ENCODE assay signal across 10 cellular contexts in genomic region chr14:73246387-73247150, GRCh38. TPM values are rescaled to one million over a fixed set of nuclear protein-coding genes. Genes with fewer than 3 reads are reported as not detected.
DNase-seq lines count a peak whose midpoint lies in the region; ATAC-seq, FAIRE-seq and TF ChIP-seq lines count a peak whose summit lies in the region.
"Had no signal": no experiment of that assay in that cellular context is flagged by ENCODE, and none has a peak within 500 bp of the region (broad histone marks: within the 10 kb centered on the region; RNA-seq: fewer than 3 reads in every experiment).

No MANE protein-coding gene starts in this region.

- H3K9me2 ChIP-seq in GM23248 (ENCODE audit: insufficient read depth) = no peaks in the 10 kb centered on the region

- TF ChIP-seq CTCF in A673 (conservative IDR thresholded peaks at IDR 0.05; ENCODE audit: low read depth, low read length) = no peak
- TF ChIP-seq CTCF in GM12878 (IDR thresholded peaks at IDR 0.05 in 2 of 3, conservative IDR thresholded peaks at IDR 0.05 in 1 of 3; ENCODE audit: control insufficient read depth in 2 of 3, extremely low read depth in 1 of 3, insufficient read depth in 1 of 3, low read depth in 3 of 3, low read length in 3 of 3) = no peak
- TF ChIP-seq CTCF in ovary (IDR thresholded peaks at IDR 0.05) = no peak

- in situ Hi-C loops in HAP-1 (cut with MboI; ENCODE audit: low sequenced_read_pairs) (no loop called here), GM12878 (cut with MboI) (no loop called here), GM23248 (cut with MboI) (no loop called here)

- CTCF ChIA-PET in A673 (lab: Charles Lee) = no interaction called here
- CTCF ChIA-PET in GM12878 (lab: Yijun Ruan, JAX) = interaction anchor here (0.7 to 1.2 kb wide), 2 partner anchors 209 to 225 kb away, joined by 3 to 4 read pairs; no protein-coding TSS in a partner anchor

- 0 out of 2 replicates have a peak, but pooled peaks cover 3% of the 10 kb centered on the region for H4K20me1 ChIP-seq in GM12878 (ENCODE audit: control insufficient read depth, insufficient read depth)
- no peaks in the 10 kb centered on the region for H4K20me1 ChIP-seq in GM23248 (ENCODE audit: insufficient read depth)

- SMC1A ChIA-PET in GM12878 (lab: Charles Lee; ENCODE audit: uncharacterized antibody, unreplicated experiment) = interaction anchor here (0.6 to 1.4 kb wide), 5 partner anchors 15 to 226 kb away, joined by 3 to 4 read pairs (median 3); no protein-coding TSS in a partner anchor

- no peak for FAIRE-seq in GM12878 (lab: Jason Lieb, UNC)
- FAIRE-seq: H54 had no signal

- H3K27me3 ChIP-seq in A673 (replicated peaks; ENCODE audit: insufficient read depth, low read depth, low read length, poor library complexity) (no peaks in the 10 kb centered on the region), HAP-1 (ENCODE audit: low read depth) (no peaks in the 10 kb centered on the region), GM12878 (replicated peaks in 1 of 2; ENCODE audit: control insufficient read depth in 2 of 2, insufficient read depth in 2 of 2, low read length in 1 of 2) (no peaks in the 10 kb centered on the region), mesendoderm (ENCODE audit: insufficient read depth, low read length, poor library complexity) (no peaks in the 10 kb centered on the region), ovary (no peaks in the 10 kb centered on the region), GM23248 (replicated peaks; ENCODE audit: insufficient read depth) (peaks cover 10% of the 10 kb centered on the region)

- no peak overlapping the region for H2BK5ac ChIP-seq in mesendoderm (ENCODE audit: low read length)

- H3K27ac ChIP-seq in A673 (ENCODE audit: low read depth, low read length, poor library complexity, severe bottlenecking) (no peak overlapping the region), GM12878 (ENCODE audit: control insufficient read depth, insufficient read depth) (peak overlapping the region; percentile 57), mesendoderm (ENCODE audit: low read depth, low read length) (no peak overlapping the region), ovary (no peak overlapping the region), GM23248 (no peak overlapping the region)

- TF ChIP-seq EP300 in GM12878 (IDR thresholded peaks at IDR 0.05; ENCODE audit: borderline replicate concordance in 1 of 2, control insufficient read depth in 1 of 2, low read depth in 2 of 2, low read length in 2 of 2) (no peak), ovary (IDR thresholded peaks at IDR 0.05) (no peak)

- RAD21 ChIA-PET in GM12878 (lab: Charles Lee; ENCODE audit: unreplicated experiment) = interaction anchor here (0.9 to 1.7 kb wide), 8 partner anchors 11 to 227 kb away, joined by 3 to 6 read pairs (median 4); no protein-coding TSS in a partner anchor

- H3K23ac ChIP-seq in mesendoderm (ENCODE audit: low read length) = no peak overlapping the region

- no peak for TF ChIP-seq RAD21 in GM12878 (IDR thresholded peaks at IDR 0.05; ENCODE audit: insufficient read depth, low read depth, low read length)

- H2AFZ ChIP-seq in GM12878 (ENCODE audit: control insufficient read depth, low read depth, low read length) = peak overlapping the region; percentile 62
- H2AFZ ChIP-seq in GM23248 = no peak overlapping the region

- no peak for DNase-seq in A673 (ENCODE audit: low spot score)
- DNase-seq in HAP-1 (ENCODE audit: low spot score in 2 of 2) = no peak
- no peak for DNase-seq in GM12878 (ENCODE audit: low read depth, low spot score)
- no peak for DNase-seq in mesendoderm
- no peak for DNase-seq in ovary
- no peak for DNase-seq in mucosa of gallbladder (ENCODE audit: low spot score)
- DNase-seq in GM23248 = no peak
- no peak for DNase-seq in amniotic stem cell (lab: John Stamatoyannopoulos, UW)
- DNase-seq: NCI-H1048 had no signal

- intact Hi-C loops in A673 (cut with micrococcal nuclease; ENCODE audit: unreplicated experiment) = no loop called here
- intact Hi-C loops in GM12878 (cut with micrococcal nuclease; ENCODE audit: unreplicated experiment) = loop anchor here (5.0 kb wide), 3 partner anchors 46 to 226 kb away; partner anchors contain the start of gene NUMB
- intact Hi-C loops in ovary (cut with DNase I) = no loop called here

- H4K8ac ChIP-seq in mesendoderm (ENCODE audit: low read depth, low read length) = no peak overlapping the region

- WGBS in GM12878 (ENCODE audit: insufficient coverage, insufficient replicate concordance, low lambda C conversion rate, missing lambda C conversion rate) = 4% methylated on average over 15 of the region's 18 CpGs
- WGBS in mesendoderm (ENCODE audit: extremely low coverage, insufficient coverage, low lambda C conversion rate) = 100% methylated on average over 2 of the region's 18 CpGs
- 82 to 84% (median 83%) methylated on average over 18 of the region's 18 CpGs for WGBS in ovary, 3 donors
- WGBS in GM23248 (ENCODE audit: low coverage in 1 of 2, low lambda C conversion rate in 2 of 2, missing lambda C conversion rate in 2 of 2), 2 experiments = 86 to 93% methylated on average over 18 of the region's 18 CpGs

- H3K4me1 ChIP-seq in A673 (ENCODE audit: insufficient read depth, low read length, poor library complexity, severe bottlenecking) = no peaks in the 10 kb centered on the region
- H3K4me1 ChIP-seq in HAP-1 = no peaks in the 10 kb centered on the region
- peaks cover 49% of the 10 kb centered on the region for H3K4me1 ChIP-seq in GM12878 (ENCODE audit: control insufficient read depth, insufficient read depth, low read length)
- H3K4me1 ChIP-seq in mesendoderm (ENCODE audit: control insufficient read depth, low read depth, low read length) = no peaks in the 10 kb centered on the region
- peaks cover 7% of the 10 kb centered on the region for H3K4me1 ChIP-seq in ovary (ENCODE audit: insufficient read depth)
- H3K4me1 ChIP-seq in GM23248 (ENCODE audit: insufficient read depth) = no peaks in the 10 kb centered on the region

- peak; percentile 9 for ATAC-seq in GM12878

- H3K4me2 ChIP-seq in GM12878 (ENCODE audit: control insufficient read depth, insufficient read depth) = peak overlapping the region; percentile 94
- H3K4me2 ChIP-seq in mesendoderm (ENCODE audit: low read length) = no peak overlapping the region
- no peak overlapping the region for H3K4me2 ChIP-seq in GM23248 (ENCODE audit: unreplicated experiment)

- POLR2A ChIA-PET in A673 (lab: Charles Lee; ENCODE audit: low non-redundant PET) (no interaction called here), GM12878 (lab: Charles Lee) (interaction anchor here (0.6 to 1.4 kb wide), 8 partner anchors 11 to 231 kb away, joined by 3 to 4 read pairs (median 3); no protein-coding TSS in a partner anchor)

- BruUV-seq in A673 (replicated peaks; lab: Mats Ljungman, UMichigan) (no TSS peak), GM12878 (replicated peaks; lab: Mats Ljungman, UMichigan) (TSS peak; percentile 87)

- no peaks in the 10 kb centered on the region for H3F3A ChIP-seq in GM23248 (ENCODE audit: insufficient read depth)

- H3K9me3 ChIP-seq in A673 (ENCODE audit: low read depth, low read length, poor library complexity, severe bottlenecking) = no peaks in the 10 kb centered on the region
- no peaks in the 10 kb centered on the region for H3K9me3 ChIP-seq in HAP-1
- H3K9me3 ChIP-seq in GM12878 (replicated peaks; ENCODE audit: control insufficient read depth, insufficient read depth, low read length) = no peaks in the 10 kb centered on the region
- no peaks in the 10 kb centered on the region for H3K9me3 ChIP-seq in ovary
- no peaks in the 10 kb centered on the region for H3K9me3 ChIP-seq in GM23248 (ENCODE audit: low read depth)

- H3K36me3 ChIP-seq in A673 (ENCODE audit: insufficient read depth, low read length, poor library complexity, severe bottlenecking) (no peaks in the 10 kb centered on the region), HAP-1 (replicated peaks) (no peaks in the 10 kb centered on the region; the same call in 1 of the 2 replicates), GM12878 (ENCODE audit: control insufficient read depth in 2 of 2, insufficient read depth in 2 of 2, low read length in 1 of 2) (no peaks in the 10 kb centered on the region; a peak in 1 of 4 replicates), mesendoderm (ENCODE audit: control insufficient read depth, insufficient read depth, low read length) (no peaks in the 10 kb centered on the region), ovary (no peaks in the 10 kb centered on the region), GM23248 (ENCODE audit: low read depth) (no peaks in the 10 kb centered on the region)

- no peaks in the 10 kb centered on the region for H3K79me1 ChIP-seq in mesendoderm (ENCODE audit: low read length)

- no peak overlapping the region for H3K4ac ChIP-seq in mesendoderm (ENCODE audit: low read depth, low read length)

- H3K9ac ChIP-seq in GM12878 (ENCODE audit: control insufficient read depth, insufficient read depth, low read length) (peak overlapping the region; percentile 64), mesendoderm (ENCODE audit: low read length) (no peak overlapping the region), GM23248 (no peak overlapping the region)

- H2BK15ac ChIP-seq in mesendoderm (replicated peaks; ENCODE audit: low read depth) = no peak overlapping the region

- H3K18ac ChIP-seq in mesendoderm (ENCODE audit: low read length) = no peak overlapping the region

- H2BK120ac ChIP-seq in mesendoderm (ENCODE audit: low read depth, low read length) = no peak overlapping the region

- H2AK5ac ChIP-seq in mesendoderm (ENCODE audit: low read length) = no peak overlapping the region

- H4K5ac ChIP-seq in mesendoderm (ENCODE audit: low read length) = no peak overlapping the region

- H3K4me3 ChIP-seq in A673 (ENCODE audit: low read depth, low read length, poor library complexity, severe bottlenecking) (peak overlapping the region; percentile 50), HAP-1 (peak overlapping the region; percentile 34; the same call in 1 of the 2 replicates), GM12878 (peak overlapping the region; percentile 66), mesendoderm (ENCODE audit: low read length) (no peak overlapping the region), ovary (no peak overlapping the region), GM23248 (no peak overlapping the region)

- TF ChIP-seq POLR2A in GM12878 (IDR thresholded peaks at IDR 0.05; ENCODE audit: low read depth, low read length) (no peak), ovary (IDR thresholded peaks at IDR 0.05) (no peak)

- peak overlapping the region; percentile 7 for H3K56ac ChIP-seq in mesendoderm (ENCODE audit: low read length)

- H3K79me2 ChIP-seq in GM12878 (ENCODE audit: control insufficient read depth, insufficient read depth, low read length) (peaks cover 4% of the 10 kb centered on the region; the same call in 1 of the 2 replicates), mesendoderm (ENCODE audit: control insufficient read depth, insufficient read depth, low read length) (no peaks in the 10 kb centered on the region), GM23248 (ENCODE audit: insufficient read depth) (no peaks in the 10 kb centered on the region)

RNA-seq across cellular contexts. Expression of gene PAPLN, which starts 9.3 kb away (rescaled TPM):
- total RNA-seq in A673 (2021) (0.31 and 0.75 TPM in 2 replicates), GM12878 (2014; rRNA removed) (9.9 and 10.7 TPM in 2 replicates), GM12878 (2014; rRNA removed; fragmentation: Illumina TruSeq; extraction: Trizol) (6.4 and 7.1 TPM in 2 replicates), GM12878 (2021) (11.4 and 15.6 TPM in 2 replicates), ovary (10 to 100 TPM in 6 of 7 donors, 1 to 10 TPM in 1; 4.6 to 35.4 (median 19.6) TPM), mucosa of gallbladder (17.3 TPM)
- 83.0 and 91.1 TPM in 2 replicates for total RNA-seq in GM12878 (2013; cell fraction: nucleolus; rRNA removed)
- polyA plus RNA-seq in GM12878 (2011; ENCODE audit: low read depth) = 6.3 TPM
- polyA plus RNA-seq in GM12878 (2011; rRNA removed) (18.9 and 23.5 TPM in 2 replicates), GM12878 (2014; fragmentation: Illumina TruSeq; extraction: Trizol) (7.7 and 11.8 TPM in 2 replicates), GM12878 (2014; fragmentation: Nextera tagmentation; extraction: Ambion mirVana) (1 to 10 TPM; 1.8 to 2.6 TPM), GM12878 (2014; rRNA removed) (15.7 and 19.8 TPM in 2 replicates), GM12878 (2016; fragmentation: Nextera tagmentation; extraction: Ambion mirVana) (1 to 10 TPM; 3.8 to 7.0 TPM), ovary (10 to 100 TPM in 1 of 2 donors, 1 to 10 TPM in 1; 9.3 to 18.3 TPM), GM23248 (2016; fragmentation: Nextera tagmentation; extraction: Ambion mirVana) (0.51 and 0.98 TPM in 2 replicates)
- 13.4 and 15.6 TPM in 2 replicates for polyA plus RNA-seq in GM12878 (2011; cell fraction: cytosol; rRNA removed)
- 121 and 135 TPM in 2 replicates for polyA plus RNA-seq in GM12878 (2011; cell fraction: nucleus; rRNA removed)
- 5.7 and 13.3 TPM in 2 replicates for polyA plus RNA-seq in GM12878 (2012)
- polyA minus RNA-seq in GM12878 (2011; rRNA and poly(A)+ RNA removed) = 9.6 and 21.2 TPM in 2 replicates
- polyA minus RNA-seq in GM12878 (2011; cell fraction: cytosol; rRNA and poly(A)+ RNA removed) = 4.7 and 7.6 TPM in 2 replicates
- polyA minus RNA-seq in GM12878 (2011; cell fraction: nucleus; rRNA and poly(A)+ RNA removed) = 34.9 and 47.5 TPM in 2 replicates
- 0.14 TPM for polyA plus RNA-seq in mesendoderm (2013, experiment 1 of 2)
- polyA plus RNA-seq in mesendoderm (2013, experiment 2 of 2) = 0.11 TPM
- 0.22 and 1.0 TPM in 2 replicates for total RNA-seq in GM23248 (2014; rRNA removed; shearing (Covaris generic))

Comparison
In these comparisons a context has a peak if more than half of its experiments do, and no peak if none do; other contexts are left out.
1. H3K4me3 ChIP-seq: peak in A673 (single experiment), HAP-1 (single experiment) and GM12878 (single experiment); none in mesendoderm (single experiment), ovary (single experiment) and GM23248 (single experiment).